Comparison of ENCODE assay signal across 29 cellular contexts in genomic region chr15:81080946-81081345, GRCh38. TPM values are rescaled to one million over a fixed set of nuclear protein-coding genes. Genes with fewer than 3 reads are reported as not detected.
"Had no signal": no experiment of that assay in that cellular context is flagged by ENCODE, and none has a peak within 500 bp of the region (broad histone marks: within the 10 kb centered on the region; RNA-seq: fewer than 3 reads in every experiment).

No MANE protein-coding gene starts in this region.

- H3K27ac Mint-ChIP-seq: activated B cell treated with CpG ODN at 0.5 μM for 24 hours; activated CD4-positive, alpha-beta memory T cell treated with anti-CD3 and anti-CD28 coated beads for 36 hours; activated CD4-positive, alpha-beta T cell treated with anti-CD3 and anti-CD28 coated beads, Interleukin-2, amount 10 ng/mL, durations not matched to agents 24 days and 14 days; activated naive CD4-positive, alpha-beta T cell treated with anti-CD3 and anti-CD28 coated beads for 36 hours; activated naive CD8-positive, alpha-beta T cell; activated T-helper 17 cell treated with anti-CD3 and anti-CD28 coated beads, Interleukin-2, amount 50 U/mL, for 72 hours; T-helper 17 cell had no signal

- H3K36me3 Mint-ChIP-seq: activated naive CD8-positive, alpha-beta T cell; brain had no signal

- H3K4me3 ChIP-seq: coronary artery had no signal

- H3K27ac ChIP-seq: coronary artery, KMS-11 had no signal

- H3K4me1 Mint-ChIP-seq: activated B cell treated with CpG ODN at 0.5 μM for 24 hours, brain, T-helper 17 cell had no signal

- DNase-seq: activated B cell treated with CpG ODN at 0.5 μM for 24 hours; activated CD4-positive, alpha-beta memory T cell treated with anti-CD3 and anti-CD28 coated beads for 36 hours; activated CD4-positive, alpha-beta T cell treated with anti-CD3 and anti-CD28 coated beads for 1 hour; activated CD4-positive, alpha-beta T cell treated with anti-CD3 and anti-CD28 coated beads, Interleukin-2, amount 10 ng/mL, durations not matched to agents 24 days and 14 days; activated gamma-delta T cell; activated naive CD4-positive, alpha-beta T cell treated with anti-CD3 and anti-CD28 coated beads for 36 hours; activated T-cell treated with anti-CD3 and anti-CD28 coated beads for 4 hours; activated T-cell treated with anti-CD3 and anti-CD28 coated beads, Interleukin-2, amount 50 U/mL, for 48 hours; amygdala; MV-4-11; NCI-H1092 treated with DMSO at 0.1 percent for 48 hours; NCI-H1417 treated with DMSO at 0.1 percent for 48 hours; NCI-H1694; NCI-H2029; NCI-H2107; NCI-H748 treated with DMSO at 0.1 percent for 48 hours; SIG-M5; T-helper 17 cell; T-helper 9 cell had no signal

- H3K9me3 Mint-ChIP-seq: activated B cell treated with CpG ODN at 0.5 μM for 24 hours; activated naive CD4-positive, alpha-beta T cell treated with anti-CD3 and anti-CD28 coated beads for 36 hours; activated T-helper 17 cell treated with anti-CD3 and anti-CD28 coated beads, Interleukin-2, amount 50 U/mL, for 72 hours had no signal

- H3K27me3 Mint-ChIP-seq: activated naive CD8-positive, alpha-beta T cell had no signal

- H3K4me3 Mint-ChIP-seq: activated B cell treated with CpG ODN at 0.5 μM for 24 hours; activated CD4-positive, alpha-beta memory T cell treated with anti-CD3 and anti-CD28 coated beads for 36 hours; activated CD4-positive, alpha-beta T cell treated with anti-CD3 and anti-CD28 coated beads, Interleukin-2, amount 10 ng/mL, durations not matched to agents 24 days and 14 days; activated naive CD4-positive, alpha-beta T cell treated with anti-CD3 and anti-CD28 coated beads for 36 hours; activated naive CD8-positive, alpha-beta T cell; activated T-helper 17 cell treated with anti-CD3 and anti-CD28 coated beads, Interleukin-2, amount 50 U/mL, for 72 hours; brain; T-helper 17 cell had no signal

RNA-seq across cellular contexts. Expression of gene CFAP161, which starts 53.1 kb away (rescaled TPM):
- total RNA-seq: activated CD4-positive, alpha-beta memory T cell treated with anti-CD3 and anti-CD28 coated beads for 36 hours; activated CD4-positive, alpha-beta T cell treated with anti-CD3 and anti-CD28 coated beads, Interleukin-2, amount 10 ng/mL, durations not matched to agents 24 days and 14 days; activated CD8-positive, alpha-beta memory T cell treated with anti-CD3 and anti-CD28 coated beads for 36 hours; activated naive CD4-positive, alpha-beta T cell treated with anti-CD3 and anti-CD28 coated beads for 36 hours; chondrocyte; MCF 10A; NCI-H460; OCI-LY7 had no signal
